Comparison of ENCODE assay signal across 8 cellular contexts in the genomic region with DNA sequence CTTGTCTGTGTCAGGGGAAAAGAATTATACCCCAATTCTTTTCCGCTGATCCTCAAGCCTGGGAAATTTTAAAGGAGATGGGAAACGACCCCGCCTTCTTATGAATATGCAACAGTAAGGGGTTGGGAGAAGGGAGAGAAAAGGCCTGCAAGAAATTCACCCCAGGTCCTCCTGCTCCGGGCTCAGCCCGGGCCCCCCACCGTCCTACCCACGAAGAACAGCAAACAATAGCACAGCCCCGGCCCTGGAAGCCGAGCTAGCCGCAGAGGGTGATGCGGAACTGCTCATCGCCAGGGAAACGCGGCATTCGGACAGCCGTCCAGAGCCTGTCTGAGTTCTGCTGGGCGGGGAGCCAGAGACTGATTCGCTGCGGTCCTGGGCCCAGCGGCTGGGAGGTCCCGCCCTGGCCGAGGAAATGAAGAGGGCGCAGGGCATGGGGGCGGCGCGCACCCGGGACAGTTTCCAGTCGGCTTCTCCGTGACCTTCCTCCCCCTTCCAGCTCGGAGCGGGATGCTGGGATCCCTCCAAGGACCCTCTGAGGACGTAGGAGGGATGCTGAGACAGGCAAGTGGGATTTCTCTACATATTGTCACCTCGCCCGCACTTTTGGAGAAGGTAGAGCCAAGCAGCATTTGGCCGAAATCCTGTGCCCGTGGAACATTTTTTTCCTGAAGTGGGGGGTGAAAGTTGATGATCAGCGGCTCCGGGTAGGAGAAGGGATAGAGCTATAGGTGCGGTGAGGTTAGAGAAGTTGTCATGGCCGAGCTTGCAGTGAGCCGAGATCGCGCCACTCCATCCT.
A peak's percentile ranks its signal among the peaks of the same experiment; 100 is the strongest.
DNase-seq lines count a peak whose midpoint lies in the region; ATAC-seq and TF ChIP-seq lines count a peak whose summit lies in the region.

No MANE protein-coding gene starts in this region.

- no peak for TF ChIP-seq CTCF in RWPE1 (conservative IDR thresholded peaks at IDR 0.05; ENCODE audit: low read depth)
- TF ChIP-seq CTCF in brain (conservative IDR thresholded peaks at IDR 0.05) = no peak
- no peak for TF ChIP-seq CTCF in progenitor cell of endocrine pancreas (IDR thresholded peaks at IDR 0.05; ENCODE audit: unreplicated experiment)

- H3K4me1 Mint-ChIP-seq in brain = peaks cover 59% of the 10 kb centered on the region
- peaks cover 24% of the 10 kb centered on the region for H3K4me1 Mint-ChIP-seq in progenitor cell of endocrine pancreas (ENCODE audit: low read depth)

- DNase-seq in C1 segment of cervical spinal cord (lab: John Stamatoyannopoulos, UW) (peak in 13 of 14 donors; percentile 18 to 86 (median 77)), RWPE1 (ENCODE audit: low spot score) (peak; percentile 63), hepatic stellate cell (ENCODE audit: low spot score) (peak; percentile 90), progenitor cell of endocrine pancreas (ENCODE audit: low spot score, unreplicated experiment) (peak; percentile 24), SW 1271 (lab: John Stamatoyannopoulos, UW) (no peak)

- H3K27me3 Mint-ChIP-seq in brain (peaks cover 9% of the 10 kb centered on the region), progenitor cell of endocrine pancreas (peaks cover 2% of the 10 kb centered on the region)

- POLR2A ChIA-PET in RWPE1 (lab: Yijun Ruan, JAX; ENCODE audit: low non-redundant PET) = no interaction called here

- H3K27ac ChIP-seq in RWPE1 = peak overlapping the region; percentile 34

- peak overlapping the region; percentile 89 to 96 (median 92) for H3K4me3 Mint-ChIP-seq in brain
- peak overlapping the region; percentile 82 for H3K4me3 Mint-ChIP-seq in progenitor cell of endocrine pancreas (ENCODE audit: low read depth)

- H3K9me3 Mint-ChIP-seq in brain (peaks cover 0 to 3% (median 0%) of the 10 kb centered on the region in 5 experiments), progenitor cell of endocrine pancreas (ENCODE audit: low read depth) (no peaks in the 10 kb centered on the region)

- H3K27ac Mint-ChIP-seq in brain (peak overlapping the region; percentile 72 to 92 (median 92)), progenitor cell of endocrine pancreas (peak overlapping the region; percentile 80)

- H3K36me3 Mint-ChIP-seq in brain = no peaks in the 10 kb centered on the region
- H3K36me3 Mint-ChIP-seq in progenitor cell of endocrine pancreas (ENCODE audit: insufficient read depth) = peaks cover 7% of the 10 kb centered on the region

- CTCF ChIA-PET in RWPE1 (lab: Yijun Ruan, JAX) = interaction anchor here (1.5 kb wide), 1 partner anchor 19 kb away, joined by 5 read pairs; no protein-coding TSS in a partner anchor

- ATAC-seq in GM19023 (IDR thresholded peaks at IDR 0.05; ENCODE audit: unreplicated experiment) = peak; percentile 63
- peak; percentile 71 for ATAC-seq in HG03175 (IDR thresholded peaks at IDR 0.05; ENCODE audit: unreplicated experiment)

Comparison
In these comparisons a context has a peak if more than half of its experiments do, and no peak if none do; other contexts are left out.
1. DNase-seq: peak in C1 segment of cervical spinal cord (13 of 14), RWPE1 (single experiment), hepatic stellate cell (single experiment) and progenitor cell of endocrine pancreas (single experiment); none in SW 1271 (0 of 2).